8 cellular contexts compared by ENCODE assay signal in the genomic region with DNA sequence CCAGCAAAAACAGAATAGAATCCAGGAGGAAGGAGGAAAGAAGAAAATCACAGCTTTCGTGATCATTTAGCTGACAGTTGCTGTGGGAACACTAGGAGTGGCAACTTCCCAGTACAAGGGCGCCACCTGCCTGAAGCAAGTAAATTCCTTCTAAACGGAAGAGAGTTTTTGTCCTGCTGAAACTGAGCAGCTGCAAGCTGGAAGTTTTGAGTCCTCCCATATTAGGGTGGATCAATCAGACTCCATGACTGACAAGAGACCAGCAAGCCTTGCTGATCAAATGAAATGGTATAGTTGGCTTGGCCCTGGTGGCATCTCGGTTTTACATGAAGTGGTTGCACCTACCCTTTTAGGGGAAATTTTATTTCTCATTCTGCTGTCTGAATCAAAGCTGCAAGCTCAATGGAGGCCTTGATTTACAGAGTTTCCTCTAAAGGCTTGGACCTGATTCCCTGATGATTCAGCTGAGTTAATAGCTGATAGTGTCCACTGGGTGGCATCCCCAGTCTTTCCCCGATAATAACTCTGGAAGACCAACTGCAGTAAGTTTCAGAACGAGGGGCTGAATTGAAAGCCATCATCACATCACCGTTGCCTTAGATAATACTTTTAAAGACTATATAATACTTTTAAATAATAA.
DNase-seq lines count a peak whose midpoint lies in the region; TF ChIP-seq lines count a peak whose summit lies in the region.

No MANE protein-coding gene starts in this region.

- H2AFZ ChIP-seq in smooth muscle cell (ENCODE audit: low read depth): peak overlapping the region; percentile 34

- 39% methylated on average over 7 of the region's 7 CpGs for WGBS in smooth muscle cell (ENCODE audit: low lambda C conversion rate)

- in situ Hi-C loops in T47D (cut with HindIII; ENCODE audit: low pct_unique_long_range_greater_than_20kb, low sequenced_read_pairs): no loop called here

- DNase-seq in GM04503 (ENCODE audit: low read depth) (peak; percentile 27), HPDE6-E6E7 (ENCODE audit: extremely low spot score) (peak; percentile 44), NCI-H82 (lab: John Stamatoyannopoulos, UW) (peak; percentile 79), T47D (ENCODE audit: low read depth in 1 of 2, low spot score in 1 of 2) (peak; percentile 47 to 87), iPS-NIHi7 (ENCODE audit: extremely low spot score) (peak; percentile 74), smooth muscle cell (lab: John Stamatoyannopoulos, UW; ENCODE audit: unreplicated experiment) (no peak)
- no peak for DNase-seq in activated naive CD4-positive, alpha-beta T cell treated with Interleukin-2 at 50 U/mL for 16 hours

- TF ChIP-seq CTCF in 22Rv1 (IDR thresholded peaks at IDR 0.05): peak; percentile 94
- peak; percentile 65 for TF ChIP-seq CTCF in smooth muscle cell (IDR thresholded peaks at IDR 0.05; ENCODE audit: borderline replicate concordance, insufficient read depth, poor library complexity, severe bottlenecking)

- no peak overlapping the region for H3K4me3 ChIP-seq in smooth muscle cell

- H3K36me3 ChIP-seq in smooth muscle cell (ENCODE audit: low read depth): no peaks in the 10 kb centered on the region

- H3K79me2 ChIP-seq in smooth muscle cell (ENCODE audit: low read depth): no peaks in the 10 kb centered on the region

- H3K27me3 ChIP-seq in smooth muscle cell (ENCODE audit: low read depth): no peaks in the 10 kb centered on the region

- no peaks in the 10 kb centered on the region for H3K4me1 ChIP-seq in smooth muscle cell (ENCODE audit: low read depth)

- no peaks in the 10 kb centered on the region for H3F3A ChIP-seq in smooth muscle cell (ENCODE audit: low read depth)

- H3K9me3 ChIP-seq in smooth muscle cell (replicated peaks; ENCODE audit: low read depth): no peaks in the 10 kb centered on the region

- peak overlapping the region; percentile 43 for H3K4me2 ChIP-seq in smooth muscle cell

- H4K20me1 ChIP-seq in smooth muscle cell (ENCODE audit: low read depth): no peaks in the 10 kb centered on the region

- 0 out of 2 replicates have a peak overlapping the region, but pooled peaks have one; percentile 2 for H3K27ac ChIP-seq in 22Rv1
- H3K27ac ChIP-seq in smooth muscle cell (ENCODE audit: low read depth): no peak overlapping the region

- no peak overlapping the region for H3K9ac ChIP-seq in smooth muscle cell (ENCODE audit: low read depth)

Comparison
In these comparisons a context has a peak if more than half of its experiments do, and no peak if none do; other contexts are left out.
1. DNase-seq: peak in GM04503 (single experiment), HPDE6-E6E7 (single experiment), NCI-H82 (single experiment), T47D (2 of 2) and iPS-NIHi7 (single experiment); none in smooth muscle cell (single experiment) and activated naive CD4-positive, alpha-beta T cell treated with Interleukin-2 at 50 U/mL for 16 hours (single experiment).